12 cellular contexts compared by ENCODE assay signal in genomic region chr12:5556033-5556614, GRCh38.
DNase-seq lines count a peak whose midpoint lies in the region; ATAC-seq and TF ChIP-seq lines count a peak whose summit lies in the region.
"Had no signal": no experiment of that assay in that cellular context is flagged by ENCODE, and none has a peak within 500 bp of the region (broad histone marks: within the 10 kb centered on the region; RNA-seq: fewer than 3 reads in every experiment).

No MANE protein-coding gene starts in this region.

- no peak overlapping the region for H3K4me3 Mint-ChIP-seq in activated CD4-positive, alpha-beta T cell treated with anti-CD3 and anti-CD28 coated beads for 36 hours
- H3K4me3 Mint-ChIP-seq in activated naive CD8-positive, alpha-beta T cell treated with anti-CD3 and anti-CD28 coated beads, Interleukin-2, amount 50 U/mL, for 24 hours, result no peak overlapping the region
- peak overlapping the region; percentile 15 for H3K4me3 Mint-ChIP-seq in neural progenitor cell
- H3K4me3 Mint-ChIP-seq: stimulated activated naive CD8-positive, alpha-beta T cell treated with anti-CD3 and anti-CD28 coated beads, Interleukin-15, Interleukin-2, amounts not matched to agents 100 ng/mL and 50 ng/mL, for 24 hours had no signal

- no peaks in the 10 kb centered on the region for H3K9me3 Mint-ChIP-seq in activated CD4-positive, alpha-beta T cell treated with anti-CD3 and anti-CD28 coated beads for 36 hours (ENCODE audit: low read depth)
- no peaks in the 10 kb centered on the region for H3K9me3 Mint-ChIP-seq in activated naive CD8-positive, alpha-beta T cell treated with anti-CD3 and anti-CD28 coated beads, Interleukin-2, amount 50 U/mL, for 24 hours
- peaks cover 3% of the 10 kb centered on the region for H3K9me3 Mint-ChIP-seq in neural progenitor cell
- H3K9me3 Mint-ChIP-seq: stimulated activated naive CD8-positive, alpha-beta T cell treated with anti-CD3 and anti-CD28 coated beads, Interleukin-15, Interleukin-2, amounts not matched to agents 100 ng/mL and 50 ng/mL, for 24 hours had no signal

- CTCF ChIA-PET in activated CD4-positive, alpha-beta T cell treated with anti-CD3 and anti-CD28 coated beads for 36 hours (lab: Charles Lee), result interaction anchor here (0.6 to 0.7 kb wide), 3 partner anchors 179 to 404 kb away, joined by 3 read pairs; no protein-coding TSS in a partner anchor
- CTCF ChIA-PET in HEK293T (lab: Yijun Ruan, JAX), result no interaction called here

- no peak overlapping the region for H3K27ac Mint-ChIP-seq in activated CD4-positive, alpha-beta T cell treated with anti-CD3 and anti-CD28 coated beads for 36 hours
- H3K27ac Mint-ChIP-seq in activated naive CD8-positive, alpha-beta T cell treated with anti-CD3 and anti-CD28 coated beads, Interleukin-2, amount 50 U/mL, for 24 hours, result no peak overlapping the region
- H3K27ac Mint-ChIP-seq in neural progenitor cell, result peak overlapping the region; percentile 94
- H3K27ac Mint-ChIP-seq: stimulated activated naive CD8-positive, alpha-beta T cell treated with anti-CD3 and anti-CD28 coated beads, Interleukin-15, Interleukin-2, amounts not matched to agents 100 ng/mL and 50 ng/mL, for 24 hours had no signal

- peak; percentile 43 for DNase-seq in activated CD4-positive, alpha-beta T cell treated with anti-CD3 and anti-CD28 coated beads for 36 hours
- no peak for DNase-seq in activated CD4-positive, alpha-beta T cell treated with anti-CD3 and anti-CD28 coated beads, Interleukin-2, amount 50 U/mL, for 4 hours
- DNase-seq in HEK293T (ENCODE audit: extremely low spot score), result peak; percentile 41
- DNase-seq in activated naive CD8-positive, alpha-beta T cell treated with anti-CD3 and anti-CD28 coated beads, Interleukin-2, amount 50 U/mL, for 24 hours, result peak; percentile 34
- no peak for DNase-seq in neural progenitor cell (ENCODE audit: low spot score)
- no peak for DNase-seq in central memory CD4-positive, alpha-beta T cell
- DNase-seq in SKM-1 (lab: John Stamatoyannopoulos, UW; ENCODE audit: unreplicated experiment), result no peak
- DNase-seq in NCI-H2081 (lab: John Stamatoyannopoulos, UW), result no peak
- DNase-seq: NCI-H187 treated with DMSO at 0.1 percent for 48 hours had no signal

- POLR2A ChIA-PET in activated CD4-positive, alpha-beta T cell treated with anti-CD3 and anti-CD28 coated beads for 36 hours (lab: Charles Lee), result no interaction called here
- POLR2A ChIA-PET in HEK293T (lab: Yijun Ruan, JAX), result no interaction called here

- no peak overlapping the region for H3K9ac ChIP-seq in neural progenitor cell
- H3K9ac ChIP-seq: BLaER1 had no signal

- H3K9me3 ChIP-seq in neural progenitor cell (ENCODE audit: low read depth), result no peaks in the 10 kb centered on the region
- H3K9me3 ChIP-seq: ascending aorta, BLaER1 had no signal

- peak; percentile 44 for TF ChIP-seq CTCF in neural progenitor cell (IDR thresholded peaks at IDR 0.05)

- H3K36me3 ChIP-seq in neural progenitor cell, result no peaks in the 10 kb centered on the region
- H3K36me3 ChIP-seq: ascending aorta, BLaER1 had no signal

- intact Hi-C loops in activated CD4-positive, alpha-beta T cell treated with anti-CD3 and anti-CD28 coated beads for 36 hours (cut with DNase I, micrococcal nuclease), result loop anchor here in 1 of 2 experiments (2.0 kb wide), 1 partner anchor 355 kb away; no protein-coding TSS in a partner anchor

- no peak overlapping the region for H3K4me3 ChIP-seq in neural progenitor cell
- H3K4me3 ChIP-seq: ascending aorta, BLaER1 had no signal

- no peak for ATAC-seq in activated CD4-positive, alpha-beta T cell treated with anti-CD3 and anti-CD28 coated beads for 36 hours
- no peak for ATAC-seq in activated naive CD8-positive, alpha-beta T cell treated with anti-CD3 and anti-CD28 coated beads, Interleukin-2, amount 50 U/mL, for 24 hours

- no peak overlapping the region for H3K27ac ChIP-seq in neural progenitor cell
- H3K27ac ChIP-seq: ascending aorta, BLaER1 had no signal

- peaks cover 5% of the 10 kb centered on the region for H3K27me3 Mint-ChIP-seq in activated CD4-positive, alpha-beta T cell treated with anti-CD3 and anti-CD28 coated beads for 36 hours
- peaks cover 10% of the 10 kb centered on the region for H3K27me3 Mint-ChIP-seq in activated naive CD8-positive, alpha-beta T cell treated with anti-CD3 and anti-CD28 coated beads, Interleukin-2, amount 50 U/mL, for 24 hours
- peaks cover 3% of the 10 kb centered on the region for H3K27me3 Mint-ChIP-seq in neural progenitor cell (ENCODE audit: insufficient read depth, low read depth)

- H3K4me2 ChIP-seq in neural progenitor cell, result no peak overlapping the region
- H3K4me2 ChIP-seq: BLaER1 had no signal

- H2AFZ ChIP-seq in neural progenitor cell (replicated peaks), result no peak overlapping the region

- no peaks in the 10 kb centered on the region for H3F3A ChIP-seq in neural progenitor cell (ENCODE audit: low read depth)

- H3K4me1 ChIP-seq in neural progenitor cell, result peaks cover 16% of the 10 kb centered on the region
- H3K4me1 ChIP-seq: ascending aorta, BLaER1 had no signal

- no peaks in the 10 kb centered on the region for H3K36me3 Mint-ChIP-seq in activated CD4-positive, alpha-beta T cell treated with anti-CD3 and anti-CD28 coated beads for 36 hours (ENCODE audit: low read depth)
- no peaks in the 10 kb centered on the region for H3K36me3 Mint-ChIP-seq in activated naive CD8-positive, alpha-beta T cell treated with anti-CD3 and anti-CD28 coated beads, Interleukin-2, amount 50 U/mL, for 24 hours (ENCODE audit: low read depth)
- H3K36me3 Mint-ChIP-seq in neural progenitor cell, result peaks cover 5% of the 10 kb centered on the region

- no peaks in the 10 kb centered on the region for H4K20me1 ChIP-seq in neural progenitor cell (ENCODE audit: low read depth)
- H4K20me1 ChIP-seq: BLaER1 had no signal

- H3K27me3 ChIP-seq in neural progenitor cell, result no peaks in the 10 kb centered on the region
- H3K27me3 ChIP-seq: ascending aorta, BLaER1 had no signal

- no peaks in the 10 kb centered on the region for H3K4me1 Mint-ChIP-seq in activated CD4-positive, alpha-beta T cell treated with anti-CD3 and anti-CD28 coated beads for 36 hours
- no peaks in the 10 kb centered on the region for H3K4me1 Mint-ChIP-seq in activated naive CD8-positive, alpha-beta T cell treated with anti-CD3 and anti-CD28 coated beads, Interleukin-2, amount 50 U/mL, for 24 hours
- H3K4me1 Mint-ChIP-seq in neural progenitor cell, result peaks cover 35% of the 10 kb centered on the region

- H3K79me2 ChIP-seq in neural progenitor cell (ENCODE audit: low read depth), result no peaks in the 10 kb centered on the region

TF ChIP-seq in HEK293T, 16 proteins besides CTCF, POLR2A, EP300 and RAD21:
- TF ChIP-seq L3MBTL2 (conservative IDR thresholded peaks at IDR 0.05) (no peak), LEF1 (IDR thresholded peaks at IDR 0.05; ENCODE audit: borderline replicate concordance) (no peak), ZNF384 (IDR thresholded peaks at IDR 0.05) (no peak), HDGF (IDR thresholded peaks at IDR 0.05; ENCODE audit: borderline replicate concordance) (no peak), FOXA1 (IDR thresholded peaks at IDR 0.05) (no peak), SUZ12 (IDR thresholded peaks at IDR 0.05) (no peak), ARNT (IDR thresholded peaks at IDR 0.05) (no peak), CTBP1 (IDR thresholded peaks at IDR 0.05; ENCODE audit: borderline replicate concordance) (no peak), BHLHE40 (IDR thresholded peaks at IDR 0.05; ENCODE audit: borderline replicate concordance) (no peak), FOXK2 (IDR thresholded peaks at IDR 0.05) (no peak), TARDBP (IDR thresholded peaks at IDR 0.05) (no peak), NFRKB (IDR thresholded peaks at IDR 0.05) (no peak), FOXM1 (IDR thresholded peaks at IDR 0.05; ENCODE audit: borderline replicate concordance) (no peak), ELF4 (IDR thresholded peaks at IDR 0.05) (no peak), SP1 (IDR thresholded peaks at IDR 0.05) (no peak)
- TF ChIP-seq, protein P1, sequence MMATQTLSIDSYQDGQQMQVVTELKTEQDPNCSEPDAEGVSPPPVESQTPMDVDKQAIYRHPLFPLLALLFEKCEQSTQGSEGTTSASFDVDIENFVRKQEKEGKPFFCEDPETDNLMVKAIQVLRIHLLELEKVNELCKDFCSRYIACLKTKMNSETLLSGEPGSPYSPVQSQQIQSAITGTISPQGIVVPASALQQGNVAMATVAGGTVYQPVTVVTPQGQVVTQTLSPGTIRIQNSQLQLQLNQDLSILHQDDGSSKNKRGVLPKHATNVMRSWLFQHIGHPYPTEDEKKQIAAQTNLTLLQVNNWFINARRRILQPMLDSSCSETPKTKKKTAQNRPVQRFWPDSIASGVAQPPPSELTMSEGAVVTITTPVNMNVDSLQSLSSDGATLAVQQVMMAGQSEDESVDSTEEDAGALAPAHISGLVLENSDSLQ (IDR thresholded peaks at IDR 0.05), result no peak

Comparison
In these comparisons a context has a peak if more than half of its experiments do, and no peak if none do; other contexts are left out.
1. DNase-seq: peak in activated CD4-positive, alpha-beta T cell treated with anti-CD3 and anti-CD28 coated beads for 36 hours (single experiment), HEK293T (single experiment) and activated naive CD8-positive, alpha-beta T cell treated with anti-CD3 and anti-CD28 coated beads, Interleukin-2, amount 50 U/mL, for 24 hours (single experiment); none in activated CD4-positive, alpha-beta T cell treated with anti-CD3 and anti-CD28 coated beads, Interleukin-2, amount 50 U/mL, for 4 hours (0 of 2), neural progenitor cell (single experiment), central memory CD4-positive, alpha-beta T cell (single experiment), SKM-1 (single experiment) and NCI-H2081 (0 of 2).